8 cellular contexts compared by ENCODE assay signal in genomic region chr5:126449751-126450271, GRCh38. TPM values are rescaled to one million over a fixed set of nuclear protein-coding genes. Genes with fewer than 3 reads are reported as not detected.
DNase-seq lines count a peak whose midpoint lies in the region; ATAC-seq, FAIRE-seq and TF ChIP-seq lines count a peak whose summit lies in the region.

No MANE protein-coding gene starts in this region.

- ATAC-seq in HG02588 (IDR thresholded peaks at IDR 0.05; ENCODE audit: unreplicated experiment) (peak; percentile 70), right cardiac atrium (peak; percentile 77 to 95)

- in situ Hi-C loops in GM13977 (cut with MboI; ENCODE audit: low pct_unique_long_range_greater_than_20kb, low sequenced_read_pairs, unreplicated experiment): no loop called here

- TF ChIP-seq CTCF in GM13977 (IDR thresholded peaks at IDR 0.05; ENCODE audit: extremely low read depth, insufficient read depth, missing control alignments): no peak

- H3K27ac ChIP-seq in right cardiac atrium (ENCODE audit: low read length): peak overlapping the region; percentile 1

- peak overlapping the region; percentile 82 for H3K4me3 Mint-ChIP-seq in activated naive CD4-positive, alpha-beta T cell treated with anti-CD3 and anti-CD28 coated beads for 36 hours

- no peaks in the 10 kb centered on the region for H3K27me3 ChIP-seq in right cardiac atrium (ENCODE audit: control insufficient read depth, insufficient read depth)

- H3K9me3 Mint-ChIP-seq in activated naive CD4-positive, alpha-beta T cell treated with anti-CD3 and anti-CD28 coated beads for 36 hours: no peaks in the 10 kb centered on the region

- peaks cover 8% of the 10 kb centered on the region for H3K36me3 Mint-ChIP-seq in activated naive CD4-positive, alpha-beta T cell treated with anti-CD3 and anti-CD28 coated beads for 36 hours (ENCODE audit: low read depth)

- no peaks in the 10 kb centered on the region for H3K27me3 Mint-ChIP-seq in activated naive CD4-positive, alpha-beta T cell treated with anti-CD3 and anti-CD28 coated beads for 36 hours (ENCODE audit: low read depth)

- FAIRE-seq in RCC 7860 (lab: Jason Lieb, UNC): no peak

- H3K9me3 ChIP-seq in right cardiac atrium (ENCODE audit: control insufficient read depth, low read length): no peaks in the 10 kb centered on the region

- peak; percentile 25 for DNase-seq in GM13977 (ENCODE audit: low spot score)
- DNase-seq in RCC 7860 (ENCODE audit: low spot score): peak; percentile 22
- peak; percentile 90 for DNase-seq in activated naive CD4-positive, alpha-beta T cell treated with anti-CD3 and anti-CD28 coated beads for 36 hours
- no peak for DNase-seq in right cardiac atrium
- peak; percentile 71 for DNase-seq in stimulated activated CD4-positive, alpha-beta T cell treated with anti-CD3 and anti-CD28 coated beads, Interleukin-4, amount 100 ng/mL, for 24 hours
- DNase-seq in NCI-H2227 treated with DMSO at 0.1 percent for 48 hours (lab: John Stamatoyannopoulos, UW): no peak
- DNase-seq in NCI-H1694 (lab: John Stamatoyannopoulos, UW): no peak

- intact Hi-C loops in activated naive CD4-positive, alpha-beta T cell treated with anti-CD3 and anti-CD28 coated beads for 36 hours (cut with micrococcal nuclease): loop anchor here (1.0 to 5.0 kb wide), 12 partner anchors 14 to 1868 kb away; partner anchors contain the start of genes GRAMD2B and MARCHF3
- intact Hi-C loops in right cardiac atrium (cut with DNase I): no loop called here

- H3K4me1 Mint-ChIP-seq in activated naive CD4-positive, alpha-beta T cell treated with anti-CD3 and anti-CD28 coated beads for 36 hours (ENCODE audit: low read depth): peaks cover 81% of the 10 kb centered on the region

- H3K27ac Mint-ChIP-seq in activated naive CD4-positive, alpha-beta T cell treated with anti-CD3 and anti-CD28 coated beads for 36 hours: peak overlapping the region; percentile 100

- 35% methylated on average over 8 of the region's 8 CpGs for WGBS in right cardiac atrium

- H3K4me3 ChIP-seq in right cardiac atrium (ENCODE audit: low read length): no peak overlapping the region

- CTCF ChIA-PET in activated naive CD4-positive, alpha-beta T cell treated with anti-CD3 and anti-CD28 coated beads for 36 hours (lab: Charles Lee): interaction anchor here (0.5 to 2.7 kb wide), 5 partner anchors 17 to 276 kb away, joined by 3 to 17 read pairs (median 3); partner anchors contain the start of gene GRAMD2B

- H3K4me1 ChIP-seq in right cardiac atrium (ENCODE audit: control insufficient read depth, insufficient read depth, low read length): peaks cover 11% of the 10 kb centered on the region

RNA-seq across cellular contexts. Expression of gene GRAMD2B, which starts 26.6 kb away (rescaled TPM):
- total RNA-seq in activated naive CD4-positive, alpha-beta T cell treated with anti-CD3 and anti-CD28 coated beads for 36 hours: 10 to 100 TPM in 1 of 2 experiments, 1 to 10 TPM in 1; 8.7 to 10.8 TPM
- total RNA-seq in right cardiac atrium: 10 to 100 TPM; 31.6 to 45.4 (median 35.2) TPM
- polyA plus RNA-seq in right cardiac atrium: 13.0 TPM

Comparison
In these comparisons a context has a peak if more than half of its experiments do, and no peak if none do; other contexts are left out.
1. DNase-seq: peak in GM13977 (single experiment), RCC 7860 (single experiment), activated naive CD4-positive, alpha-beta T cell treated with anti-CD3 and anti-CD28 coated beads for 36 hours (single experiment) and stimulated activated CD4-positive, alpha-beta T cell treated with anti-CD3 and anti-CD28 coated beads, Interleukin-4, amount 100 ng/mL, for 24 hours (single experiment); none in right cardiac atrium (0 of 3), NCI-H2227 treated with DMSO at 0.1 percent for 48 hours (single experiment) and NCI-H1694 (single experiment).